ENCODE assay signal across 23 cellular contexts in genomic region chr4:23268072-23268771, GRCh38.
"Had no signal": no experiment of that assay in that cellular context is flagged by ENCODE, and none has a peak within 500 bp of the region (broad histone marks: within the 10 kb centered on the region; RNA-seq: fewer than 3 reads in every experiment).

No MANE protein-coding gene starts in this region.

- DNase-seq: activated CD4-positive, alpha-beta T cell treated with anti-CD3 and anti-CD28 coated beads, Interleukin-2, amount 10 ng/mL, durations not matched to agents 24 days and 14 days; activated CD4-positive, CD25-positive, alpha-beta regulatory T cell; activated CD8-positive, alpha-beta T cell treated with anti-CD3 and anti-CD28 coated beads, Interleukin-2, amount 10 ng/mL, durations not matched to agents 7 days and 5 days; activated effector memory CD4-positive, alpha-beta T cell treated with Interleukin-2 at 50 U/mL for 16 hours; activated naive CD4-positive, alpha-beta T cell treated with anti-CD3 and anti-CD28 coated beads, Interleukin-2, amount 10 ng/mL, durations not matched to agents 7 days and 5 days; activated T-cell treated with anti-CD3 and anti-CD28 coated beads, Interleukin-2, amount 50 U/mL, for 48 hours; aorta; brain microvascular endothelial cell; central memory CD4-positive, alpha-beta T cell; colonic mucosa; gastrocnemius medialis; heart left ventricle; kidney glomerular epithelial cell; right lobe of liver; small intestine; stimulated activated CD4-positive, alpha-beta T cell treated with anti-CD3 and anti-CD28 coated beads, Interleukin-15, amount 100 ng/mL, for 24 hours; stimulated activated CD4-positive, alpha-beta T cell treated with anti-CD3 and anti-CD28 coated beads, Interleukin-2, amount 100 ng/mL, for 48 hours; T1000; uterus had no signal

- H3K27me3 Mint-ChIP-seq: activated naive CD4-positive, alpha-beta T cell treated with anti-CD3 and anti-CD28 coated beads, Interleukin-2, amount 10 ng/mL, durations not matched to agents 7 days and 5 days; memory B cell had no signal

- H3K4me3 Mint-ChIP-seq: activated CD4-positive, alpha-beta T cell treated with anti-CD3 and anti-CD28 coated beads, Interleukin-2, amount 10 ng/mL, durations not matched to agents 24 days and 14 days; activated CD8-positive, alpha-beta T cell treated with anti-CD3 and anti-CD28 coated beads, Interleukin-2, amount 10 ng/mL, durations not matched to agents 7 days and 5 days; activated naive CD4-positive, alpha-beta T cell treated with anti-CD3 and anti-CD28 coated beads, Interleukin-2, amount 10 ng/mL, durations not matched to agents 7 days and 5 days; memory B cell; neural progenitor cell; stimulated activated naive CD8-positive, alpha-beta T cell treated with anti-CD3 and anti-CD28 coated beads, Interleukin-15, Interleukin-2, amounts not matched to agents 100 ng/mL and 50 ng/mL, for 24 hours had no signal

- FAIRE-seq: endometrium, small intestine had no signal

- H3K36me3 Mint-ChIP-seq: activated naive CD4-positive, alpha-beta T cell treated with anti-CD3 and anti-CD28 coated beads, Interleukin-2, amount 10 ng/mL, durations not matched to agents 7 days and 5 days; memory B cell; neural progenitor cell had no signal

- H3K4me1 Mint-ChIP-seq: activated CD4-positive, alpha-beta T cell treated with anti-CD3 and anti-CD28 coated beads, Interleukin-2, amount 10 ng/mL, durations not matched to agents 24 days and 14 days; activated naive CD4-positive, alpha-beta T cell treated with anti-CD3 and anti-CD28 coated beads, Interleukin-2, amount 10 ng/mL, durations not matched to agents 7 days and 5 days; memory B cell had no signal

- H3K27ac Mint-ChIP-seq: activated CD4-positive, alpha-beta T cell treated with anti-CD3 and anti-CD28 coated beads, Interleukin-2, amount 10 ng/mL, durations not matched to agents 24 days and 14 days; activated CD8-positive, alpha-beta T cell treated with anti-CD3 and anti-CD28 coated beads, Interleukin-2, amount 10 ng/mL, durations not matched to agents 7 days and 5 days; activated naive CD4-positive, alpha-beta T cell treated with anti-CD3 and anti-CD28 coated beads, Interleukin-2, amount 10 ng/mL, durations not matched to agents 7 days and 5 days; memory B cell; neural progenitor cell; stimulated activated naive CD8-positive, alpha-beta T cell treated with anti-CD3 and anti-CD28 coated beads, Interleukin-15, Interleukin-2, amounts not matched to agents 100 ng/mL and 50 ng/mL, for 24 hours had no signal

- H3K9me3 Mint-ChIP-seq: activated CD4-positive, alpha-beta T cell treated with anti-CD3 and anti-CD28 coated beads, Interleukin-2, amount 10 ng/mL, durations not matched to agents 24 days and 14 days; activated naive CD4-positive, alpha-beta T cell treated with anti-CD3 and anti-CD28 coated beads, Interleukin-2, amount 10 ng/mL, durations not matched to agents 7 days and 5 days; neural progenitor cell had no signal
